Comparison of ENCODE assay signal across 14 cellular contexts in genomic region chr18:10059610-10060468, GRCh38.
DNase-seq lines count a peak whose midpoint lies in the region; ATAC-seq and TF ChIP-seq lines count a peak whose summit lies in the region.
"Had no signal": no experiment of that assay in that cellular context is flagged by ENCODE, and none has a peak within 500 bp of the region (broad histone marks: within the 10 kb centered on the region; RNA-seq: fewer than 3 reads in every experiment).

No MANE protein-coding gene starts in this region.

- TF ChIP-seq EP300 in sigmoid colon (IDR thresholded peaks at IDR 0.05): no peak

- 37 to 41% methylated on average over 22 of the region's 22 CpGs for WGBS in GM23248 (ENCODE audit: low coverage in 1 of 2, low lambda C conversion rate in 2 of 2, missing lambda C conversion rate in 2 of 2), 2 experiments
- 37% methylated on average over 22 of the region's 22 CpGs for WGBS in right cardiac atrium
- 61 to 77% methylated on average over 22 of the region's 22 CpGs for WGBS in sigmoid colon, 2 donors

- H2AFZ ChIP-seq in GM23248: peak overlapping the region; percentile 44

- no peak for TF ChIP-seq POLR2A in sigmoid colon (IDR thresholded peaks at IDR 0.05)

- H3K9me3 ChIP-seq in GM23248 (ENCODE audit: low read depth): no peaks in the 10 kb centered on the region
- H3K9me3 ChIP-seq in adipocyte (ENCODE audit: control insufficient read depth, low read length): no peaks in the 10 kb centered on the region
- no peaks in the 10 kb centered on the region for H3K9me3 ChIP-seq in right cardiac atrium (ENCODE audit: control insufficient read depth, low read length)
- no peaks in the 10 kb centered on the region for H3K9me3 ChIP-seq in sigmoid colon
- H3K9me3 ChIP-seq: adrenal gland, mucosa of descending colon, right lobe of liver had no signal

- no peaks in the 10 kb centered on the region for H3K9me2 ChIP-seq in GM23248 (ENCODE audit: insufficient read depth)

- H3F3A ChIP-seq in GM23248 (ENCODE audit: insufficient read depth): peaks cover 23% of the 10 kb centered on the region

- no peaks in the 10 kb centered on the region for H3K79me2 ChIP-seq in GM23248 (ENCODE audit: insufficient read depth)

- ATAC-seq in right cardiac atrium: peak; percentile 11 to 27
- no peak for ATAC-seq in GM19455 (IDR thresholded peaks at IDR 0.05; ENCODE audit: unreplicated experiment)
- ATAC-seq: effector memory CD8-positive, alpha-beta T cell; mucosa of descending colon; right lobe of liver had no signal

- intact Hi-C loops in right cardiac atrium (cut with DNase I): no loop called here
- intact Hi-C loops in sigmoid colon (cut with DNase I): loop anchor here (10.0 kb wide), 1 partner anchor 175 kb away; no protein-coding TSS in a partner anchor

- TF ChIP-seq CTCF in sigmoid colon (IDR thresholded peaks at IDR 0.05): no peak

- H3K4me1 ChIP-seq in GM23248 (ENCODE audit: insufficient read depth) (peaks cover 30% of the 10 kb centered on the region), adipocyte (ENCODE audit: control insufficient read depth, insufficient read depth, low read length) (peaks cover 31% of the 10 kb centered on the region), right cardiac atrium (ENCODE audit: control insufficient read depth, insufficient read depth, low read length) (peaks cover 2% of the 10 kb centered on the region), sigmoid colon (peaks cover 0 to 54% (median 51%) of the 10 kb centered on the region in 4 donors)
- H3K4me1 ChIP-seq: right lobe of liver had no signal

- in situ Hi-C loops in GM23248 (cut with MboI): no loop called here

- H3K27ac ChIP-seq in GM23248 (no peak overlapping the region), right cardiac atrium (ENCODE audit: low read length) (peak overlapping the region; percentile 4), sigmoid colon (peak overlapping the region; percentile 1 to 43 (median 18))
- H3K27ac ChIP-seq: adrenal gland, KMS-11, right lobe of liver had no signal

- DNase-seq in GM23248 (no peak), adipocyte (ENCODE audit: low read depth) (no peak), right cardiac atrium (peak in 2 of 3 donors; percentile 43 to 73), sigmoid colon (no peak), NCI-H2107 (lab: John Stamatoyannopoulos, UW) (no peak), COLO668 (lab: John Stamatoyannopoulos, UW; ENCODE audit: unreplicated experiment) (no peak), activated T-cell treated with anti-CD3 and anti-CD28 coated beads for 4 hours (no peak)
- DNase-seq: effector memory CD8-positive, alpha-beta T cell; mucosa of descending colon; NCI-H2227 treated with DMSO at 0.1 percent for 48 hours; right lobe of liver had no signal

- no peaks in the 10 kb centered on the region for H4K20me1 ChIP-seq in GM23248 (ENCODE audit: insufficient read depth)

- H3K36me3 ChIP-seq in GM23248 (ENCODE audit: low read depth) (no peaks in the 10 kb centered on the region), adipocyte (ENCODE audit: control insufficient read depth, insufficient read depth, low read length, severe bottlenecking) (no peaks in the 10 kb centered on the region), sigmoid colon (no peaks in the 10 kb centered on the region)
- H3K36me3 ChIP-seq: adrenal gland, right lobe of liver had no signal

- H3K4me2 ChIP-seq in GM23248 (ENCODE audit: unreplicated experiment): no peak overlapping the region
- H3K4me2 ChIP-seq: KMS-11 had no signal

- H3K27me3 ChIP-seq in GM23248 (replicated peaks; ENCODE audit: insufficient read depth): no peaks in the 10 kb centered on the region
- H3K27me3 ChIP-seq in adipocyte (replicated peaks; ENCODE audit: control insufficient read depth, insufficient read depth, low read length): no peaks in the 10 kb centered on the region
- H3K27me3 ChIP-seq in right cardiac atrium (ENCODE audit: control insufficient read depth, insufficient read depth): no peaks in the 10 kb centered on the region
- H3K27me3 ChIP-seq in sigmoid colon: no peaks in the 10 kb centered on the region
- H3K27me3 ChIP-seq: adrenal gland, right lobe of liver had no signal

- H3K9ac ChIP-seq in GM23248 (no peak overlapping the region), adipocyte (ENCODE audit: low read length) (peak overlapping the region; percentile 4)
- H3K9ac ChIP-seq: KMS-11 had no signal

- H3K4me3 ChIP-seq in GM23248 (no peak overlapping the region), adipocyte (ENCODE audit: low read length) (no peak overlapping the region), right cardiac atrium (ENCODE audit: low read length) (no peak overlapping the region), sigmoid colon (no peak overlapping the region)
- H3K4me3 ChIP-seq: adrenal gland, mucosa of descending colon, right lobe of liver had no signal

Comparison
In these comparisons a context has a peak if more than half of its experiments do, and no peak if none do; other contexts are left out.
1. DNase-seq: peak in right cardiac atrium (2 of 3); none in GM23248 (single experiment), adipocyte (single experiment), sigmoid colon (single experiment), NCI-H2107 (single experiment), COLO668 (single experiment) and activated T-cell treated with anti-CD3 and anti-CD28 coated beads for 4 hours (single experiment).